ENCODE assay signal across 23 cellular contexts in the genomic region with DNA sequence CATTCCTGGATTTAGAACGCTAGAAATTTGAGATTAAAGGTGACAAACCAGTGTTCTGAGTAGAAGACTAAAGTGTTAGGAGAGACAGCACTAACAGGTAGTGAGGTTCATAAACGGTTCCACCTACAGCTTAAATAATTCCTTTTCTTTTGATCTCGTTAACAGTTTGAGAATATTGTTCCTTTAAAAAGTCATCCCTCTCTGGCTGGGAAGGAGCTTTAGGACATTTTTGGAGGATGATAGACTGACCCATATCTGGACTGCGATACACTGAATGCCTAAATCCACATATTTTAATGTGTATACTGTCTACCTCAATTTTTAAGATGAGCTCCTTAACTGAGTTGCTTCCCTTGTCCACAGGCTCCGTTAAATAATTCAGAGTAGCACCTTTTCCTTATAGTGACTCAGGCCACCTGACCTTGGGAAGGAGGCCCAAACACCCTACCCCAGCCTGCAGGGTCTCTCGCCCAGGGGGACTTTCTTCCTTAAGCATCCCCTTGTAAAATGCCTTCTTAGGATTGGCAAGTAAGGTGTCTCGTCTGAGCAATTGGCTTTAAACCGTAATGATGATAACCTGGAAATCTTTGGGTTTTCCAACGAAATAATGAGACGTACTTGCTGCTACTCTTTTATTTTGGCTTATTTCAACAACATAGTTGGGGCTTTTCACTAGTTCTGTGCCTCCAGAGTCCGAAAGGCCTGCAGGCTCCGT. TPM values are rescaled to one million over a fixed set of nuclear protein-coding genes. Genes with fewer than 3 reads are reported as not detected.
DNase-seq lines count a peak whose midpoint lies in the region; TF ChIP-seq lines count a peak whose summit lies in the region.
"Had no signal": no experiment of that assay in that cellular context is flagged by ENCODE, and none has a peak within 500 bp of the region (broad histone marks: within the 10 kb centered on the region; RNA-seq: fewer than 3 reads in every experiment).

No MANE protein-coding gene starts in this region.

- H3K4me2 ChIP-seq in neural cell (ENCODE audit: low read length) = peak overlapping the region; percentile 50

- no peaks in the 10 kb centered on the region for H3K27me3 ChIP-seq in Caco-2 (replicated peaks; ENCODE audit: control insufficient read depth, insufficient read depth, low read length)
- H3K27me3 ChIP-seq in NT2/D1 (ENCODE audit: insufficient read depth, insufficient read length) = no peaks in the 10 kb centered on the region
- no peaks in the 10 kb centered on the region for H3K27me3 ChIP-seq in iPS-15b (ENCODE audit: control insufficient read depth, insufficient read depth, low read length)
- H3K27me3 ChIP-seq in neural cell (ENCODE audit: insufficient read depth, low read depth, low read length) = peaks cover 51% of the 10 kb centered on the region
- peaks cover 6% of the 10 kb centered on the region for H3K27me3 ChIP-seq in CD8-positive, alpha-beta memory T cell (ENCODE audit: insufficient read depth, low read length, poor library complexity, severe bottlenecking)

- H3K27ac ChIP-seq in neural cell (ENCODE audit: low read length) = no peak overlapping the region
- H3K27ac ChIP-seq in CD8-positive, alpha-beta memory T cell (ENCODE audit: low read depth, low read length) = no peak overlapping the region
- H3K27ac ChIP-seq: body of pancreas, uterus had no signal

- H3K9me3 ChIP-seq in Caco-2 (no peaks in the 10 kb centered on the region), NT2/D1 (ENCODE audit: insufficient read depth, low read length) (peaks cover 35% of the 10 kb centered on the region; the same call in 1 of the 2 replicates), iPS-15b (ENCODE audit: control insufficient read depth, insufficient read depth, low read length) (no peaks in the 10 kb centered on the region), neural cell (ENCODE audit: low read length) (no peaks in the 10 kb centered on the region)
- H3K9me3 ChIP-seq in CD8-positive, alpha-beta memory T cell (ENCODE audit: low read length) = no peaks in the 10 kb centered on the region
- H3K9me3 ChIP-seq: uterus had no signal

- H3K9me3 Mint-ChIP-seq in Caco-2 (ENCODE audit: unreplicated experiment) = no peaks in the 10 kb centered on the region
- H3K9me3 Mint-ChIP-seq in CD8-positive, alpha-beta memory T cell = no peaks in the 10 kb centered on the region
- H3K9me3 Mint-ChIP-seq: activated naive CD4-positive, alpha-beta T cell treated with anti-CD3 and anti-CD28 coated beads, Interleukin-2, amount 50 U/mL, for 24 hours had no signal

- H3K27ac Mint-ChIP-seq in Caco-2 (ENCODE audit: unreplicated experiment) = peak overlapping the region; percentile 7
- H3K27ac Mint-ChIP-seq in CD8-positive, alpha-beta memory T cell = no peak overlapping the region
- H3K27ac Mint-ChIP-seq: activated naive CD4-positive, alpha-beta T cell treated with anti-CD3 and anti-CD28 coated beads, Interleukin-2, amount 50 U/mL, for 24 hours; CD14-positive monocyte; HFFc6 had no signal

- peaks cover 68% of the 10 kb centered on the region for H3K79me2 ChIP-seq in neural cell (replicated peaks; ENCODE audit: insufficient read depth, low read length)

- H3K4me3 Mint-ChIP-seq in Caco-2 (ENCODE audit: unreplicated experiment) = peak overlapping the region; percentile 86
- no peak overlapping the region for H3K4me3 Mint-ChIP-seq in CD8-positive, alpha-beta memory T cell
- H3K4me3 Mint-ChIP-seq: activated naive CD4-positive, alpha-beta T cell treated with anti-CD3 and anti-CD28 coated beads, Interleukin-2, amount 50 U/mL, for 24 hours; HFFc6 had no signal

- no peak for DNase-seq in Caco-2
- DNase-seq in NT2/D1 (ENCODE audit: low read depth, low spot score) = no peak
- DNase-seq in posterior vena cava (ENCODE audit: low spot score) = no peak
- DNase-seq in CD8-positive, alpha-beta memory T cell = no peak
- no peak for DNase-seq in DMS53 (lab: John Stamatoyannopoulos, UW)
- DNase-seq in NCI-H345 treated with DMSO at 0.1 percent for 48 hours (lab: John Stamatoyannopoulos, UW; ENCODE audit: unreplicated experiment) = no peak
- DNase-seq: activated CD4-positive, alpha-beta T cell treated with anti-CD3 and anti-CD28 coated beads, Interleukin-2, amount 50 U/mL, for 4 hours; activated T-cell treated with anti-CD3 and anti-CD28 coated beads, Interleukin-2, amount 50 U/mL, for 1 hour; dermis blood vessel endothelial cell; HFFc6; MG63; NCI-H187; NCI-H510A; uterus had no signal

- peaks cover 38% of the 10 kb centered on the region for H4K20me1 ChIP-seq in neural cell (ENCODE audit: insufficient read depth)

- H3K36me3 Mint-ChIP-seq in Caco-2 (ENCODE audit: insufficient read depth, unreplicated experiment) = peaks cover 86% of the 10 kb centered on the region
- no peaks in the 10 kb centered on the region for H3K36me3 Mint-ChIP-seq in CD8-positive, alpha-beta memory T cell
- H3K36me3 Mint-ChIP-seq: activated naive CD4-positive, alpha-beta T cell treated with anti-CD3 and anti-CD28 coated beads, Interleukin-2, amount 50 U/mL, for 24 hours had no signal

- H3K4me1 Mint-ChIP-seq in Caco-2 (ENCODE audit: low read depth, unreplicated experiment) = peaks cover 17% of the 10 kb centered on the region
- H3K4me1 Mint-ChIP-seq in CD8-positive, alpha-beta memory T cell = peaks cover 7 to 24% (median 14%) of the 10 kb centered on the region in 3 donors

- TF ChIP-seq EP300 in neural cell (conservative IDR thresholded peaks at IDR 0.05; ENCODE audit: poor library complexity, severe bottlenecking) = no peak

- H3K9me2 ChIP-seq in neural cell (ENCODE audit: insufficient read depth, low read length) = no peaks in the 10 kb centered on the region

- CTCF ChIA-PET in Caco-2 (lab: Charles Lee) = interaction anchor here (0.6 to 1.6 kb wide), 4 partner anchors 13 to 253 kb away, joined by 3 to 4 read pairs (median 3); no protein-coding TSS in a partner anchor
- CTCF ChIA-PET in CD8-positive, alpha-beta memory T cell (lab: Charles Lee) = no interaction called here

- H3K27me3 Mint-ChIP-seq in Caco-2 (ENCODE audit: insufficient read depth, unreplicated experiment) = no peaks in the 10 kb centered on the region
- H3K27me3 Mint-ChIP-seq in CD8-positive, alpha-beta memory T cell = peaks cover 23 to 37% of the 10 kb centered on the region in 2 donors

- H3K4me3 ChIP-seq in Caco-2 (ENCODE audit: low read depth, low read length) (peak overlapping the region; percentile 78), NT2/D1 (ENCODE audit: insufficient read length, low read depth) (peak overlapping the region; percentile 91), iPS-15b (ENCODE audit: low read depth, low read length) (peak overlapping the region; percentile 98), neural cell (ENCODE audit: low read length) (peak overlapping the region; percentile 97)
- no peak overlapping the region for H3K4me3 ChIP-seq in CD8-positive, alpha-beta memory T cell (ENCODE audit: low read length)
- H3K4me3 ChIP-seq: body of pancreas, MG63, uterus had no signal

- no TSS peak for BruUV-seq in Caco-2 (replicated peaks; lab: Mats Ljungman, UMichigan)

- H2AFZ ChIP-seq in neural cell (ENCODE audit: low read depth, low read length) = no peak overlapping the region

- no peak for TF ChIP-seq RAD21 in neural cell (conservative IDR thresholded peaks at IDR 0.05)

- POLR2A ChIA-PET in Caco-2 (lab: Charles Lee) = no interaction called here
- POLR2A ChIA-PET in CD8-positive, alpha-beta memory T cell (lab: Charles Lee) = no interaction called here

- TF ChIP-seq CTCF in Caco-2 (IDR thresholded peaks at IDR 0.05; ENCODE audit: insufficient read depth in 1 of 2, low read depth in 1 of 2, low read length in 1 of 2, severe bottlenecking in 1 of 2, unreplicated experiment in 1 of 2) = no peak
- TF ChIP-seq CTCF in neural cell (IDR thresholded peaks at IDR 0.05; ENCODE audit: poor library complexity, severe bottlenecking) = no peak

- peaks cover 43% of the 10 kb centered on the region for H3K4me1 ChIP-seq in Caco-2
- H3K4me1 ChIP-seq in NT2/D1 (ENCODE audit: insufficient read depth, insufficient read length) = peaks cover 3% of the 10 kb centered on the region
- H3K4me1 ChIP-seq in iPS-15b (ENCODE audit: control insufficient read depth, insufficient read depth, low read length) = peaks cover 21% of the 10 kb centered on the region
- no peaks in the 10 kb centered on the region for H3K4me1 ChIP-seq in CD8-positive, alpha-beta memory T cell (ENCODE audit: insufficient read depth, low read length)

- H3K36me3 ChIP-seq in Caco-2 (ENCODE audit: control insufficient read depth, insufficient read depth, low read length) (peaks cover 4% of the 10 kb centered on the region; the same call in 1 of the 2 replicates), NT2/D1 (ENCODE audit: insufficient read depth, insufficient read length, low read length) (peaks cover 61% of the 10 kb centered on the region), iPS-15b (ENCODE audit: control insufficient read depth, insufficient read depth, low read length) (peaks cover 56% of the 10 kb centered on the region), neural cell (ENCODE audit: insufficient read depth, low read length) (no peaks in the 10 kb centered on the region)
- no peaks in the 10 kb centered on the region for H3K36me3 ChIP-seq in CD8-positive, alpha-beta memory T cell (ENCODE audit: insufficient read depth, low read length)
- H3K36me3 ChIP-seq: MG63, uterus had no signal

- H3F3A ChIP-seq in neural cell (ENCODE audit: insufficient read depth, low read length, poor library complexity, severe bottlenecking) = no peaks in the 10 kb centered on the region

- H3K9ac ChIP-seq in NT2/D1 (ENCODE audit: insufficient read length, low read depth) (peak overlapping the region; percentile 83), iPS-15b (ENCODE audit: low read depth, low read length) (peak overlapping the region; percentile 97), neural cell (ENCODE audit: low read length) (peak overlapping the region; percentile 9)

- intact Hi-C loops in Caco-2 (cut with micrococcal nuclease; ENCODE audit: unreplicated experiment) = loop anchor here (1.0 to 5.0 kb wide), 2 partner anchors 19 to 36 kb away; no protein-coding TSS in a partner anchor
- intact Hi-C loops in posterior vena cava (cut with DNase I) = no loop called here

TF ChIP-seq in neural cell, 6 proteins besides CTCF, POLR2A, EP300 and RAD21:
- TF ChIP-seq EZH2 (IDR thresholded peaks at IDR 0.05; ENCODE audit: borderline replicate concordance, insufficient read depth, low read length, poor library complexity, severe bottlenecking) (no peak), POLR2AphosphoS5 (IDR thresholded peaks at IDR 0.05) (peak; percentile 57)

RNA-seq across cellular contexts. Expression of gene TRIM71, which starts 3.3 kb away (rescaled TPM):
- total RNA-seq in Caco-2 (2022) = 67.5 and 68.4 TPM in 2 replicates
- polyA plus RNA-seq in neural cell = 3.7 and 4.0 TPM in 2 replicates
- 10.0 and 13.0 TPM in 2 replicates for polyA minus RNA-seq in neural cell
- total RNA-seq in posterior vena cava = not detected
- under 1 TPM; 0.02 to 0.07 TPM for total RNA-seq in CD8-positive, alpha-beta memory T cell
- polyA plus RNA-seq in CD8-positive, alpha-beta memory T cell = not detected
- total RNA-seq: body of pancreas, Daoy, dermis blood vessel endothelial cell, esophagus mucosa, HFFc6, Right ventricle myocardium inferior had no signal
- polyA plus RNA-seq: keratinocyte had no signal

Comparison
In these comparisons a context has a peak if more than half of its experiments do, and no peak if none do; other contexts are left out.
1. H3K9ac ChIP-seq: peak in every context shown above with its lines; median percentile 97 in iPS-15b; 83 in NT2/D1; 9 in neural cell.
2. RNA of gene TRIM71, which starts 3.3 kb away (total RNA-seq): 67.5 to 68.4 TPM in Caco-2; 0.02 to 0.07 TPM in CD8-positive, alpha-beta memory T cell and not detected in posterior vena cava; every median in the first group is over 10 times any median in the second.